8 cellular contexts compared by ENCODE assay signal in the genomic region with DNA sequence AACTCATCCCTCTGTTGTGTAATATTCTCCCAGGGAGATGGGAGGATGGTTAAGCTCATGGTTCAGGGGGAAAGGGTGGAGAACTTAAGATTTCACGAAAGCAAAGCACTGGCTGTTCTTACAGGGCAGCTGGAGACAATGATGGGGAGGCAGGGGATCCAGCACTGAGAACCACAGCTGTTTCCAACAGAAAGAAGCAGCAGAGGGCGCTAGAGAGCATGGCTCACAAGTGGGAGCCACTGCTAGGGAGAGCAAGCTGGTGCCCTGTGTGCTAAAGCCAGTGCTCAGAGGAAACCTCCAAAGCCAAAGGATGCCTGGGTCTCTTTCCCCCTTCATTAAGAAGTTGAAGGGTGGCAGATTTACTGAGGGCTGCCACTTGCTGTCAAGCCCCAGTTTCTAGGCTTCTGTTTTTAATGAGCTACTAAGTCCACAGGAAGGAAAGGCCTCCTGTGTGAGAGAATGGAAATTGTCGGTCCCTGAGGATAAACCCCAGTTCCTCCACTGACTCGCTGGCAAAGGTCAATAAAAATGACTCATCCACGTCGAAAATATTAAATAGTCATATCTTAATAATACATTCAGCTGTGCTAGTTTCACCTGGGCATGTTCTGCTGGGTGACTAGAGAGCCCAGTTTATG.
DNase-seq lines count a peak whose midpoint lies in the region; ATAC-seq and TF ChIP-seq lines count a peak whose summit lies in the region.

No MANE protein-coding gene starts in this region.

- peak; percentile 97 for TF ChIP-seq CTCF in progenitor cell of endocrine pancreas (IDR thresholded peaks at IDR 0.05; ENCODE audit: unreplicated experiment)

- H3K4me3 Mint-ChIP-seq in progenitor cell of endocrine pancreas (ENCODE audit: low read depth) = no peak overlapping the region

- H3K36me3 Mint-ChIP-seq in progenitor cell of endocrine pancreas (ENCODE audit: insufficient read depth) = no peaks in the 10 kb centered on the region

- H3K4me1 Mint-ChIP-seq in progenitor cell of endocrine pancreas (ENCODE audit: low read depth) = no peaks in the 10 kb centered on the region

- ATAC-seq in GM18858 (IDR thresholded peaks at IDR 0.05; ENCODE audit: unreplicated experiment) = no peak

- H3K27me3 Mint-ChIP-seq in progenitor cell of endocrine pancreas = peaks cover 18% of the 10 kb centered on the region

- H3K27ac Mint-ChIP-seq in progenitor cell of endocrine pancreas = no peak overlapping the region

- DNase-seq in D341Med (ENCODE audit: low spot score) (peak; percentile 85), H4 (ENCODE audit: low spot score) (peak; percentile 63), NCI-H345 (lab: John Stamatoyannopoulos, UW) (peak; percentile 60), germinal center (ENCODE audit: low spot score) (peak; percentile 56), progenitor cell of endocrine pancreas (ENCODE audit: low spot score, unreplicated experiment) (peak; percentile 86)
- peak; percentile 66 to 71 for DNase-seq in activated T-cell treated with anti-CD3 and anti-CD28 coated beads, Interleukin-2, amount 50 U/mL, for 48 hours
- no peak for DNase-seq in central memory CD4-positive, alpha-beta T cell

- H3K9me3 Mint-ChIP-seq in progenitor cell of endocrine pancreas (ENCODE audit: low read depth) = no peaks in the 10 kb centered on the region
